Comparison of ENCODE assay signal across 36 cellular contexts in the genomic region with DNA sequence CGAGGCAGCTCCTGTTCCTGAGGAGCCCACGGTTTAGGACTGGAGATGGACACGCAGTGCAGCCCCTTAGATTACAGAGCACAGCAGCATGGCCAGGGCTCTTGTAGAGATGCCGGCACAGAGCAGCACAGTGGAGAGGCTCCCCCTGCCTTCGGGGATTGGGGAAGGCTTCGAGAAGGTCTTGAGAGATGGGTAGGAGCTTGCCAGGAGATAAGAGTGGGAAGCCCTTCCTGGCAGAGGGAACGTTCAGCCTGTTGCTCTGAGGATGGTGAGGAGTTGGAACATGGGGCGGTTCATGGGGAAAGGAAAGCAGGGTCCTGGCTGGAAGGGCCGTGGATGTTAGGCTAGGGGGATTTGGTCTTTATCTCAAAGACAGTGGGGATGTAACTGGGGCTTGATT. TPM values are rescaled to one million over a fixed set of nuclear protein-coding genes. Genes with fewer than 3 reads are reported as not detected.
"Had no signal": no experiment of that assay in that cellular context is flagged by ENCODE, and none has a peak within 500 bp of the region (broad histone marks: within the 10 kb centered on the region; RNA-seq: fewer than 3 reads in every experiment).

No MANE protein-coding gene starts in this region.

- H3K27ac Mint-ChIP-seq: activated CD4-positive, alpha-beta T cell treated with anti-CD3 and anti-CD28 coated beads, Interleukin-2, amount 10 ng/mL, durations not matched to agents 24 days and 14 days; activated CD8-positive, alpha-beta T cell treated with anti-CD3 and anti-CD28 coated beads for 36 hours; activated naive CD4-positive, alpha-beta T cell treated with anti-CD3 and anti-CD28 coated beads, Interleukin-2, amount 50 U/mL, for 24 hours; activated naive CD8-positive, alpha-beta T cell treated with anti-CD3 and anti-CD28 coated beads, Interleukin-2, amount 10 ng/mL, durations not matched to agents 7 days and 5 days; activated T-cell treated with anti-CD3 and anti-CD28 coated beads, Interleukin-2, amount 50 U/mL, for 72 hours; activated T-helper 17 cell treated with anti-CD3 and anti-CD28 coated beads, Interleukin-2, amount 50 U/mL, for 72 hours; T-helper 1 cell treated with Interleukin-12 subunit alpha and Interleukin-12 subunit beta and Interleukin-4 antibody, amounts not matched to agents 30 μg/mL and 1 μg/mL, for 36 hours; T-helper 2 cell treated with Interferon-gamma antibody and Interleukin-4, amounts not matched to agents 5 μg/mL and 100 μg/mL, for 36 hours had no signal

- DNase-seq: activated CD4-positive, alpha-beta T cell treated with anti-CD3 and anti-CD28 coated beads, Interleukin-2, amount 10 ng/mL, durations not matched to agents 24 days and 14 days; activated CD4-positive, alpha-beta T cell treated with anti-CD3 and anti-CD28 coated beads, Interleukin-2, amount 50 U/mL, for 4 hours; activated CD8-positive, alpha-beta T cell treated with anti-CD3 and anti-CD28 coated beads for 36 hours; activated effector memory CD4-positive, alpha-beta T cell treated with anti-CD3 and anti-CD28 coated beads, Interleukin-2, amount 50 U/mL, for 16 hours; activated naive CD4-positive, alpha-beta T cell; activated naive CD8-positive, alpha-beta T cell treated with anti-CD3 and anti-CD28 coated beads, Interleukin-2, amount 10 ng/mL, durations not matched to agents 7 days and 5 days; activated T-cell treated with anti-CD3 and anti-CD28 coated beads, Interleukin-2, amount 50 U/mL, for 1 hour; activated T-cell treated with anti-CD3 and anti-CD28 coated beads, Interleukin-2, amount 50 U/mL, for 72 hours; amygdala; NCI-H1092 treated with DMSO at 0.1 percent for 48 hours; NCI-H1417 treated with DMSO at 0.1 percent for 48 hours; NCI-H187 treated with DMSO at 0.1 percent for 48 hours; NCI-H2081; NCI-H2171 treated with DMSO at 0.1 percent for 48 hours; NCI-H2227 treated with DMSO at 0.1 percent for 48 hours; NCI-H446; NCI-H510A treated with DMSO at 0.1 percent for 48 hours; NCI-H69; NCI-H82; NK-92 treated with Interleukin-12 subunit alpha and Interleukin-12 subunit beta, amount 100 ng/mL, for 24 hours; PC-3; RPMI8226; SHP77 treated with DMSO at 0.1 percent for 48 hours; SK-N-SH had no signal

- ATAC-seq: activated CD8-positive, alpha-beta T cell treated with anti-CD3 and anti-CD28 coated beads for 36 hours; activated T-cell treated with anti-CD3 and anti-CD28 coated beads, Interleukin-2, amount 50 U/mL, for 72 hours; activated T-helper 17 cell treated with anti-CD3 and anti-CD28 coated beads, Interleukin-2, amount 50 U/mL, for 72 hours; PC-3 had no signal

- H3K36me3 ChIP-seq: ascending aorta, breast epithelium, Peyer's patch, SJSA1 had no signal

- FAIRE-seq: TTC549 had no signal

- H3K9ac ChIP-seq: SK-N-SH had no signal

- H3K4me2 ChIP-seq: SK-N-SH had no signal

- H3K9me3 ChIP-seq: ascending aorta, breast epithelium, Peyer's patch, SJSA1, SK-N-SH had no signal

- H3K4me3 ChIP-seq: ascending aorta, breast epithelium, Peyer's patch, SJSA1 had no signal

- H3K4me1 ChIP-seq: ascending aorta, breast epithelium, Peyer's patch, SJSA1 had no signal

- H3K27me3 ChIP-seq: ascending aorta, breast epithelium, Peyer's patch, SJSA1 had no signal

- H3K4me1 Mint-ChIP-seq: activated CD4-positive, alpha-beta T cell treated with anti-CD3 and anti-CD28 coated beads, Interleukin-2, amount 10 ng/mL, durations not matched to agents 24 days and 14 days; activated naive CD4-positive, alpha-beta T cell treated with anti-CD3 and anti-CD28 coated beads, Interleukin-2, amount 50 U/mL, for 24 hours; activated naive CD8-positive, alpha-beta T cell treated with anti-CD3 and anti-CD28 coated beads, Interleukin-2, amount 10 ng/mL, durations not matched to agents 7 days and 5 days; activated T-helper 17 cell treated with anti-CD3 and anti-CD28 coated beads, Interleukin-2, amount 50 U/mL, for 72 hours had no signal

- H3K36me3 Mint-ChIP-seq: activated naive CD4-positive, alpha-beta T cell treated with anti-CD3 and anti-CD28 coated beads, Interleukin-2, amount 50 U/mL, for 24 hours; activated naive CD8-positive, alpha-beta T cell treated with anti-CD3 and anti-CD28 coated beads, Interleukin-2, amount 10 ng/mL, durations not matched to agents 7 days and 5 days had no signal

- H3K4me3 Mint-ChIP-seq: activated CD4-positive, alpha-beta T cell treated with anti-CD3 and anti-CD28 coated beads, Interleukin-2, amount 10 ng/mL, durations not matched to agents 24 days and 14 days; activated CD8-positive, alpha-beta T cell treated with anti-CD3 and anti-CD28 coated beads for 36 hours; activated naive CD4-positive, alpha-beta T cell treated with anti-CD3 and anti-CD28 coated beads, Interleukin-2, amount 50 U/mL, for 24 hours; activated naive CD8-positive, alpha-beta T cell treated with anti-CD3 and anti-CD28 coated beads, Interleukin-2, amount 10 ng/mL, durations not matched to agents 7 days and 5 days; activated T-cell treated with anti-CD3 and anti-CD28 coated beads, Interleukin-2, amount 50 U/mL, for 72 hours; activated T-helper 17 cell treated with anti-CD3 and anti-CD28 coated beads, Interleukin-2, amount 50 U/mL, for 72 hours; T-helper 1 cell treated with Interleukin-12 subunit alpha and Interleukin-12 subunit beta and Interleukin-4 antibody, amounts not matched to agents 30 μg/mL and 1 μg/mL, for 36 hours; T-helper 2 cell treated with Interferon-gamma antibody and Interleukin-4, amounts not matched to agents 5 μg/mL and 100 μg/mL, for 36 hours had no signal

- H3K27ac ChIP-seq: ascending aorta, breast epithelium, Peyer's patch, SJSA1 had no signal

- H3K9me2 ChIP-seq: SK-N-SH had no signal

- H3K9me3 Mint-ChIP-seq: activated CD4-positive, alpha-beta T cell treated with anti-CD3 and anti-CD28 coated beads, Interleukin-2, amount 10 ng/mL, durations not matched to agents 24 days and 14 days; activated CD8-positive, alpha-beta T cell treated with anti-CD3 and anti-CD28 coated beads for 36 hours; activated naive CD4-positive, alpha-beta T cell treated with anti-CD3 and anti-CD28 coated beads, Interleukin-2, amount 50 U/mL, for 24 hours; activated naive CD8-positive, alpha-beta T cell treated with anti-CD3 and anti-CD28 coated beads, Interleukin-2, amount 10 ng/mL, durations not matched to agents 7 days and 5 days; activated T-cell treated with anti-CD3 and anti-CD28 coated beads, Interleukin-2, amount 50 U/mL, for 72 hours; activated T-helper 17 cell treated with anti-CD3 and anti-CD28 coated beads, Interleukin-2, amount 50 U/mL, for 72 hours; T-helper 1 cell treated with Interleukin-12 subunit alpha and Interleukin-12 subunit beta and Interleukin-4 antibody, amounts not matched to agents 30 μg/mL and 1 μg/mL, for 36 hours; T-helper 2 cell treated with Interferon-gamma antibody and Interleukin-4, amounts not matched to agents 5 μg/mL and 100 μg/mL, for 36 hours had no signal

RNA-seq across cellular contexts. Expression of gene EPB42, which starts 10.0 kb away (rescaled TPM):
- total RNA-seq: activated CD4-positive, alpha-beta T cell treated with anti-CD3 and anti-CD28 coated beads, Interleukin-2, amount 10 ng/mL, durations not matched to agents 24 days and 14 days; activated CD8-positive, alpha-beta memory T cell treated with anti-CD3 and anti-CD28 coated beads for 36 hours; activated CD8-positive, alpha-beta T cell treated with anti-CD3 and anti-CD28 coated beads for 36 hours; activated naive CD8-positive, alpha-beta T cell treated with anti-CD3 and anti-CD28 coated beads, Interleukin-2, amount 10 ng/mL, durations not matched to agents 7 days and 5 days; activated T-cell treated with anti-CD3 and anti-CD28 coated beads, Interleukin-2, amount 50 U/mL, for 72 hours; activated T-helper 17 cell treated with anti-CD3 and anti-CD28 coated beads, Interleukin-2, amount 50 U/mL, for 72 hours; ascending aorta; M059J; PC-3; Peyer's patch; SJSA1 had no signal
- polyA plus RNA-seq: SK-N-SH had no signal

RNA-seq across cellular contexts. Expression of gene TGM5, which starts 55.9 kb away (rescaled TPM):
- total RNA-seq: activated CD4-positive, alpha-beta T cell treated with anti-CD3 and anti-CD28 coated beads, Interleukin-2, amount 10 ng/mL, durations not matched to agents 24 days and 14 days; activated CD8-positive, alpha-beta memory T cell treated with anti-CD3 and anti-CD28 coated beads for 36 hours; activated T-cell treated with anti-CD3 and anti-CD28 coated beads, Interleukin-2, amount 50 U/mL, for 72 hours; ascending aorta; cardiac septum; M059J; PC-3; Peyer's patch had no signal
- polyA plus RNA-seq: SK-N-SH had no signal
